8 cellular contexts compared by ENCODE assay signal in the genomic region with DNA sequence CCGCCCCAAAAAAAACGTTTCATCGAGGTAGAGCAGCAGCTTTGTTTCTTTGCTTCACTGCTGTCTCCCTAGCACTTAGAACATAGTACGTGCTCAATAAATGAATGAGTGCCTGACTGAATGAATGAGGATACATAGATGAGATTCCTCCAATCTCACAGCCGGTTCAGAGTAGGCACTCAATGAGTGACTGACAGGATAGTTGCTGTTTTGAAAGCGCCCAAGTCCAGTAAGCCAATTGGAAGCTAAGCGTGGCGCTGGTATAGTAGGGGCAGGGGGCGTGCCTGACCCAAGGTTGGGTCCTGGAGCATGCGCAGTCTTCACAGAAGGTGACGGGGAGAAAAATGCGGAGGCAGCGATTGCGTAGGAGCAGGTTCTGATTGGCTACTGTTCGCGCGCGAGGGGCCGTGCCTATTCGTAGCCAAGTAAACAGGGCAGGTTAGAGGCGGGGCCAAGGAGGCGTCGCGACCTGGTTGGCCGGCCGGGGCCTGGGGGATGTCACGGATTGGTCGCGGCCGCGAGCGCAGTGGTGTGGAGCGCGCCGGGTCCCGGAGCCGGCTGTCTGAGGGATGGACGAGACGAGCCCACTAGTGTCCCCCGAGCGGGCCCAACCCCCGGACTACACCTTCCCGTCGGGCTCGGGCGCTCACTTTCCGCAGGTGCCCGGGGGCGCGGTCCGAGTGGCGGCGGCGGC. TPM values are rescaled to one million over a fixed set of nuclear protein-coding genes. Genes with fewer than 3 reads are reported as not detected.
DNase-seq lines count a peak whose midpoint lies in the region; ATAC-seq and TF ChIP-seq lines count a peak whose summit lies in the region.

A gene (plus strand): TSS at position 498 of the 694 bp plus-strand sequence. CDS start 72 bp downstream, at position 570.

- DNase-seq in EL (peak; percentile 100), H4 (ENCODE audit: low spot score) (peak; percentile 99), LNCaP clone FGC (ENCODE audit: low read depth) (peak; percentile 98), RPMI8226 (peak; percentile 97), fibroblast of lung (ENCODE audit: low read depth in 2 of 2) (peak; percentile 98 to 99)
- DNase-seq in activated T-helper 1 cell treated with anti-CD3 and anti-CD28 coated beads, Interleukin-12 subunit alpha, Interleukin-12 subunit beta, Interleukin-2, Interleukin-4 antibody, amounts not matched to agents 30 ng/mL and 10 ng/mL and 1 ng/mL, durations not matched to agents 14 hours and 24 hours and 36 hours (ENCODE audit: low spot score), result peak; percentile 99
- peak; percentile 89 to 99 (median 98) for DNase-seq in naive thymus-derived CD4-positive, alpha-beta T cell

- H3K79me2 ChIP-seq in fibroblast of lung (ENCODE audit: control insufficient read depth, insufficient read depth, low read length), result peaks cover 39% of the 10 kb centered on the region

- TF ChIP-seq CTCF in LNCaP clone FGC (IDR thresholded peaks at IDR 0.05; ENCODE audit: control insufficient read depth, extremely low read depth, insufficient read depth), result no peak
- no peak for TF ChIP-seq CTCF in fibroblast of lung (conservative IDR thresholded peaks at IDR 0.05 in 1 of 2, IDR thresholded peaks at IDR 0.05 in 1 of 2; ENCODE audit: low read depth in 1 of 2, low read length in 2 of 2)

- peaks cover 1% of the 10 kb centered on the region for H3K27me3 Mint-ChIP-seq in activated T-helper 1 cell treated with anti-CD3 and anti-CD28 coated beads, Interleukin-12 subunit alpha, Interleukin-12 subunit beta, Interleukin-2, Interleukin-4 antibody, amounts not matched to agents 30 ng/mL and 10 ng/mL and 1 ng/mL, durations not matched to agents 14 hours and 24 hours and 36 hours (ENCODE audit: insufficient read depth)
- no peaks in the 10 kb centered on the region for H3K27me3 Mint-ChIP-seq in naive thymus-derived CD4-positive, alpha-beta T cell
- H3K27me3 Mint-ChIP-seq in stimulated activated memory B cell treated with anti-CD40 and anti-IgM and Interleukin-4, amounts not matched to agents 10 μg/mL and 1 μg/mL and 100 μg/mL, for 72 hours, result no peaks in the 10 kb centered on the region

- peak within 1 kb of the TSS; percentile 94 for H3K9ac ChIP-seq in fibroblast of lung (ENCODE audit: insufficient read depth, low read length)

- intact Hi-C loops in activated T-helper 1 cell treated with anti-CD3 and anti-CD28 coated beads, Interleukin-12 subunit alpha, Interleukin-12 subunit beta, Interleukin-2, Interleukin-4 antibody, amounts not matched to agents 30 ng/mL and 10 ng/mL and 1 ng/mL, durations not matched to agents 14 hours and 24 hours and 36 hours (cut with micrococcal nuclease), result loop anchor here (1.0 to 5.0 kb wide), 13 partner anchors 9 to 1980 kb away; a partner anchor contains a TSS
- intact Hi-C loops in naive thymus-derived CD4-positive, alpha-beta T cell (cut with micrococcal nuclease), result loop anchor here (1.0 to 5.0 kb wide), 19 partner anchors 9 to 1980 kb away; a partner anchor contains a TSS

- peaks cover 23% of the 10 kb centered on the region for H3K4me1 Mint-ChIP-seq in activated T-helper 1 cell treated with anti-CD3 and anti-CD28 coated beads, Interleukin-12 subunit alpha, Interleukin-12 subunit beta, Interleukin-2, Interleukin-4 antibody, amounts not matched to agents 30 ng/mL and 10 ng/mL and 1 ng/mL, durations not matched to agents 14 hours and 24 hours and 36 hours (ENCODE audit: low read depth)
- peaks cover 10 to 34% (median 26%) of the 10 kb centered on the region in 7 donors for H3K4me1 Mint-ChIP-seq in naive thymus-derived CD4-positive, alpha-beta T cell
- H3K4me1 Mint-ChIP-seq in stimulated activated memory B cell treated with anti-CD40 and anti-IgM and Interleukin-4, amounts not matched to agents 10 μg/mL and 1 μg/mL and 100 μg/mL, for 72 hours, result peaks cover 27% of the 10 kb centered on the region

- peaks cover 11% of the 10 kb centered on the region for H3K36me3 Mint-ChIP-seq in activated T-helper 1 cell treated with anti-CD3 and anti-CD28 coated beads, Interleukin-12 subunit alpha, Interleukin-12 subunit beta, Interleukin-2, Interleukin-4 antibody, amounts not matched to agents 30 ng/mL and 10 ng/mL and 1 ng/mL, durations not matched to agents 14 hours and 24 hours and 36 hours (ENCODE audit: low read depth)
- peaks cover 0 to 11% (median 3%) of the 10 kb centered on the region in 5 donors for H3K36me3 Mint-ChIP-seq in naive thymus-derived CD4-positive, alpha-beta T cell
- peaks cover 21% of the 10 kb centered on the region for H3K36me3 Mint-ChIP-seq in stimulated activated memory B cell treated with anti-CD40 and anti-IgM and Interleukin-4, amounts not matched to agents 10 μg/mL and 1 μg/mL and 100 μg/mL, for 72 hours

- peak within 1 kb of the TSS; percentile 82 for H3K4me3 ChIP-seq in LNCaP clone FGC (ENCODE audit: low read depth, low read length)
- H3K4me3 ChIP-seq in fibroblast of lung (replicated peaks in 1 of 4; ENCODE audit: control extremely low read depth in 1 of 4, insufficient read depth in 1 of 4, low read depth in 3 of 4, low read length in 4 of 4), result peak within 1 kb of the TSS; percentile 69 to 99 (median 90)
- peak within 1 kb of the TSS; percentile 82 for H3K4me3 ChIP-seq in naive thymus-derived CD4-positive, alpha-beta T cell (ENCODE audit: low read length)

- CTCF ChIA-PET in naive thymus-derived CD4-positive, alpha-beta T cell (lab: Charles Lee), result no interaction called here

- H3K27ac ChIP-seq in fibroblast of lung (ENCODE audit: insufficient read depth, low read length), result peak within 1 kb of the TSS; percentile 95
- H3K27ac ChIP-seq in naive thymus-derived CD4-positive, alpha-beta T cell (ENCODE audit: low read depth, low read length), result peak within 1 kb of the TSS; percentile 70

- H4K20me1 ChIP-seq in fibroblast of lung (ENCODE audit: control insufficient read depth, extremely low read depth, insufficient read depth, low read length), result no peaks in the 10 kb centered on the region

- peaks cover 2% of the 10 kb centered on the region for H3K4me1 ChIP-seq in fibroblast of lung (ENCODE audit: control insufficient read depth, extremely low read depth, insufficient read depth, low read length)
- peaks cover 4 to 15% of the 10 kb centered on the region in 2 donors for H3K4me1 ChIP-seq in naive thymus-derived CD4-positive, alpha-beta T cell (ENCODE audit: control insufficient read depth in 2 of 2, insufficient read depth in 2 of 2, low read length in 2 of 2)

- peak within 1 kb of the TSS; percentile 85 for H3K4me2 ChIP-seq in fibroblast of lung (ENCODE audit: extremely low read depth, insufficient read depth, low read length)

- POLR2A ChIA-PET in naive thymus-derived CD4-positive, alpha-beta T cell (lab: Charles Lee), result interaction anchor here (0.6 to 1.2 kb wide), 3 partner anchors 8 to 97 kb away, joined by 3 to 7 read pairs (median 4); a partner anchor contains a TSS

- peak; percentile 98 for ATAC-seq in naive thymus-derived CD4-positive, alpha-beta T cell
- ATAC-seq in stimulated activated memory B cell treated with anti-CD40 and anti-IgM and Interleukin-4, amounts not matched to agents 10 μg/mL and 1 μg/mL and 100 μg/mL, for 72 hours, result peak; percentile 100

- H3K27me3 ChIP-seq in fibroblast of lung (ENCODE audit: control insufficient read depth, insufficient read depth, low read length), result no peaks in the 10 kb centered on the region
- no peaks in the 10 kb centered on the region for H3K27me3 ChIP-seq in naive thymus-derived CD4-positive, alpha-beta T cell (ENCODE audit: control insufficient read depth in 2 of 2, insufficient read depth in 2 of 2, low read length in 2 of 2)

- H2AFZ ChIP-seq in fibroblast of lung (ENCODE audit: low read length), result peak within 1 kb of the TSS; percentile 82

- peak within 1 kb of the TSS; percentile 96 for H3K4me3 Mint-ChIP-seq in activated T-helper 1 cell treated with anti-CD3 and anti-CD28 coated beads, Interleukin-12 subunit alpha, Interleukin-12 subunit beta, Interleukin-2, Interleukin-4 antibody, amounts not matched to agents 30 ng/mL and 10 ng/mL and 1 ng/mL, durations not matched to agents 14 hours and 24 hours and 36 hours
- peak within 1 kb of the TSS; percentile 64 to 99 (median 94) for H3K4me3 Mint-ChIP-seq in naive thymus-derived CD4-positive, alpha-beta T cell
- H3K4me3 Mint-ChIP-seq in stimulated activated memory B cell treated with anti-CD40 and anti-IgM and Interleukin-4, amounts not matched to agents 10 μg/mL and 1 μg/mL and 100 μg/mL, for 72 hours, result peak within 1 kb of the TSS; percentile 91

- H3K27ac Mint-ChIP-seq in activated T-helper 1 cell treated with anti-CD3 and anti-CD28 coated beads, Interleukin-12 subunit alpha, Interleukin-12 subunit beta, Interleukin-2, Interleukin-4 antibody, amounts not matched to agents 30 ng/mL and 10 ng/mL and 1 ng/mL, durations not matched to agents 14 hours and 24 hours and 36 hours, result peak within 1 kb of the TSS; percentile 86
- H3K27ac Mint-ChIP-seq in naive thymus-derived CD4-positive, alpha-beta T cell, result peak within 1 kb of the TSS; percentile 69 to 94 (median 89)
- H3K27ac Mint-ChIP-seq in stimulated activated memory B cell treated with anti-CD40 and anti-IgM and Interleukin-4, amounts not matched to agents 10 μg/mL and 1 μg/mL and 100 μg/mL, for 72 hours, result peak within 1 kb of the TSS; percentile 91

- no peaks in the 10 kb centered on the region for H3K9me3 Mint-ChIP-seq in activated T-helper 1 cell treated with anti-CD3 and anti-CD28 coated beads, Interleukin-12 subunit alpha, Interleukin-12 subunit beta, Interleukin-2, Interleukin-4 antibody, amounts not matched to agents 30 ng/mL and 10 ng/mL and 1 ng/mL, durations not matched to agents 14 hours and 24 hours and 36 hours
- H3K9me3 Mint-ChIP-seq in naive thymus-derived CD4-positive, alpha-beta T cell, result no peaks in the 10 kb centered on the region
- no peaks in the 10 kb centered on the region for H3K9me3 Mint-ChIP-seq in stimulated activated memory B cell treated with anti-CD40 and anti-IgM and Interleukin-4, amounts not matched to agents 10 μg/mL and 1 μg/mL and 100 μg/mL, for 72 hours

- peaks cover 3% of the 10 kb centered on the region for H3K36me3 ChIP-seq in fibroblast of lung (ENCODE audit: control insufficient read depth, insufficient read depth, low read length)
- peaks cover 0 to 6% (median 0%) of the 10 kb centered on the region in 3 experiments for H3K36me3 ChIP-seq in naive thymus-derived CD4-positive, alpha-beta T cell (ENCODE audit: control insufficient read depth in 2 of 3, insufficient read depth in 3 of 3, low read length in 3 of 3)

- H3K9me3 ChIP-seq in fibroblast of lung (ENCODE audit: control insufficient read depth, insufficient read depth, low read depth, low read length), result no peaks in the 10 kb centered on the region
- H3K9me3 ChIP-seq in naive thymus-derived CD4-positive, alpha-beta T cell (ENCODE audit: control insufficient read depth in 2 of 3, low read length in 3 of 3), result no peaks in the 10 kb centered on the region

RNA-seq across cellular contexts. Expression of the gene that starts here (rescaled TPM):
- 10.8 and 10.9 TPM in 2 replicates for total RNA-seq in H4 (2014; rRNA removed; shearing (Covaris generic))
- 19.3 and 19.7 TPM in 2 replicates for total RNA-seq in activated T-helper 1 cell treated with anti-CD3 and anti-CD28 coated beads, Interleukin-12 subunit alpha, Interleukin-12 subunit beta, Interleukin-2, Interleukin-4 antibody, amounts not matched to agents 30 ng/mL and 10 ng/mL and 1 ng/mL, durations not matched to agents 14 hours and 24 hours and 36 hours
- total RNA-seq in fibroblast of lung, result 16.4 and 26.6 TPM in 2 replicates
- polyA plus RNA-seq in fibroblast of lung, result 30.7 and 47.2 TPM in 2 replicates
- 22.7 and 35.4 TPM in 2 replicates for polyA plus RNA-seq in fibroblast of lung (2012)
- 33.3 and 51.5 TPM in 2 replicates for polyA minus RNA-seq in fibroblast of lung (ENCODE audit: low replicate concordance)
- total RNA-seq in naive thymus-derived CD4-positive, alpha-beta T cell, result 10 to 100 TPM in 4 of 5 experiments, 1 to 10 TPM in 1; 9.0 to 33.8 (median 11.0) TPM
- polyA plus RNA-seq in naive thymus-derived CD4-positive, alpha-beta T cell, result 1 to 10 TPM; 5.5 to 8.7 TPM

Comparison
In these comparisons a context has a peak if more than half of its experiments do, and no peak if none do; other contexts are left out.
1. Peak in every context shown above with its lines: DNase-seq, ATAC-seq, H3K4me3 ChIP-seq and H3K27ac ChIP-seq.